8 cellular contexts compared by ENCODE assay signal in genomic region chr5:32312682-32313523, GRCh38. TPM values are rescaled to one million over a fixed set of nuclear protein-coding genes. Genes with fewer than 3 reads are reported as not detected.
DNase-seq lines count a peak whose midpoint lies in the region; ATAC-seq and TF ChIP-seq lines count a peak whose summit lies in the region.

TSS of gene MTMR12 (minus strand) at chr5:32312939. CDS start at chr5:32312838, 101 bp downstream.

- H3K4me3 Mint-ChIP-seq in progenitor cell of endocrine pancreas (ENCODE audit: low read depth): peak within 1 kb of the TSS; percentile 90

- intact Hi-C loops in left ventricle myocardium inferior (cut with micrococcal nuclease): no loop called here

- no peak for TF ChIP-seq CTCF in left ventricle myocardium inferior (IDR thresholded peaks at IDR 0.05; ENCODE audit: borderline replicate concordance)
- TF ChIP-seq CTCF in progenitor cell of endocrine pancreas (IDR thresholded peaks at IDR 0.05; ENCODE audit: unreplicated experiment): no peak

- ATAC-seq in GM18498 (IDR thresholded peaks at IDR 0.05; ENCODE audit: unreplicated experiment) (peak; percentile 91), HG02938 (IDR thresholded peaks at IDR 0.05; ENCODE audit: unreplicated experiment) (peak; percentile 95)

- H3K36me3 Mint-ChIP-seq in progenitor cell of endocrine pancreas (ENCODE audit: insufficient read depth): peaks cover 4% of the 10 kb centered on the region

- peaks cover 30% of the 10 kb centered on the region for H3K4me1 Mint-ChIP-seq in progenitor cell of endocrine pancreas (ENCODE audit: low read depth)

- H3K9me3 Mint-ChIP-seq in progenitor cell of endocrine pancreas (ENCODE audit: low read depth): no peaks in the 10 kb centered on the region

- peak within 1 kb of the TSS; percentile 86 for H3K4me3 ChIP-seq in left ventricle myocardium inferior

- H3K27ac ChIP-seq in angular gyrus (ENCODE audit: low read depth, low read length): peak within 1 kb of the TSS; percentile 82
- peak within 1 kb of the TSS; percentile 99 for H3K27ac ChIP-seq in left ventricle myocardium inferior (replicated peaks)

- no peaks in the 10 kb centered on the region for H3K27me3 Mint-ChIP-seq in progenitor cell of endocrine pancreas

- DNase-seq in NCI-H187 (lab: John Stamatoyannopoulos, UW): peak; percentile 98 to 99
- peak; percentile 99 to 100 (median 100) for DNase-seq in T-helper 2 cell
- peak; percentile 100 for DNase-seq in left ventricle myocardium inferior
- DNase-seq in progenitor cell of endocrine pancreas (ENCODE audit: low spot score, unreplicated experiment): peak; percentile 99
- DNase-seq in ureter (ENCODE audit: low spot score): peak; percentile 100

- no peaks in the 10 kb centered on the region for H3K27me3 ChIP-seq in left ventricle myocardium inferior (ENCODE audit: low read depth)

- peaks cover 54% of the 10 kb centered on the region for H3K4me1 ChIP-seq in left ventricle myocardium inferior

- no peaks in the 10 kb centered on the region for H3K9me3 ChIP-seq in left ventricle myocardium inferior (replicated peaks)

- H3K36me3 ChIP-seq in left ventricle myocardium inferior: no peaks in the 10 kb centered on the region

- peak within 1 kb of the TSS; percentile 97 for H3K27ac Mint-ChIP-seq in progenitor cell of endocrine pancreas

RNA-seq across cellular contexts. Expression of gene MTMR12, which starts in this region (rescaled TPM):
- total RNA-seq in left ventricle myocardium inferior: 13.8 TPM
- total RNA-seq in progenitor cell of endocrine pancreas: 30.6 and 30.9 TPM in 2 replicates
- 33.4 TPM for total RNA-seq in ureter

Comparison
In these comparisons a context has a peak if more than half of its experiments do, and no peak if none do; other contexts are left out.
1. Peak in every context shown above with its lines: DNase-seq, ATAC-seq, H3K4me3 ChIP-seq and H3K27ac ChIP-seq.